Comparison of ENCODE assay signal across 12 cellular contexts in the genomic region with DNA sequence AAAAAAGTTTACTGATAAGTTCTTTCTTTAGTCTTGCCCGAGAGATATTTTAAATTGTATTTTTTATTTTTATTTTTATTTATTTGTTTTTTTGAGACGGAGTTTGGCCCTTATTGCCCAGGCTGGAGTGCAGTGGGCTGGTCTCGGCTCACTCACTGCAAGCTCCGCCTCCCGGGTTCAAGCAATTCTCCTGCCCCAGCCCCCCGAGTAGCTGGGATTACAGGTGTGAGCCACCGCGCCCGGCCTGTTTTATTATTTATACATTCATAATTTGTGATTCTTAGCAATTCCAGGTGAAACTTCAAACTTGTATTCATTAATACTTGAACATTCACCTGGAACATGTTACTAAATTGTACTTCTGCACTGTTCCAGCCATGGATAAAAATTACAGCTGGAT. TPM values are rescaled to one million over a fixed set of nuclear protein-coding genes. Genes with fewer than 3 reads are reported as not detected.
DNase-seq lines count a peak whose midpoint lies in the region; ATAC-seq, FAIRE-seq and TF ChIP-seq lines count a peak whose summit lies in the region.
"Had no signal": no experiment of that assay in that cellular context is flagged by ENCODE, and none has a peak within 500 bp of the region (broad histone marks: within the 10 kb centered on the region; RNA-seq: fewer than 3 reads in every experiment).

No MANE protein-coding gene starts in this region.

- no peak overlapping the region for H3K4me3 ChIP-seq in CD4-positive, alpha-beta memory T cell (ENCODE audit: low read length in 2 of 2)
- H3K4me3 ChIP-seq in Loucy (ENCODE audit: low read length, poor library complexity, severe bottlenecking) (peak overlapping the region; percentile 98), astrocyte (ENCODE audit: insufficient read depth, low read depth, low read length) (no peak overlapping the region), osteoblast (ENCODE audit: insufficient read depth, low read length) (no peak overlapping the region)
- H3K4me3 ChIP-seq: lung had no signal

- DNase-seq in CD4-positive, alpha-beta memory T cell: no peak
- no peak for DNase-seq in astrocyte (ENCODE audit: low read depth)
- DNase-seq in osteoblast (ENCODE audit: insufficient read length, low spot score, missing footprints): no peak
- no peak for DNase-seq in midbrain (lab: John Stamatoyannopoulos, UW)
- DNase-seq in NCI-H526 (lab: John Stamatoyannopoulos, UW): no peak
- DNase-seq: cerebellar nuclear complex, DMS53 had no signal

- H3K79me2 ChIP-seq in Loucy (ENCODE audit: insufficient read depth, low read length) (peaks cover 82% of the 10 kb centered on the region), astrocyte (ENCODE audit: insufficient read depth, low read length) (peaks cover 82% of the 10 kb centered on the region), osteoblast (ENCODE audit: insufficient read depth, low read length) (peaks cover 87% of the 10 kb centered on the region)

- H3K4me1 ChIP-seq in CD4-positive, alpha-beta memory T cell (ENCODE audit: insufficient read depth, low read length): peaks cover 74% of the 10 kb centered on the region
- H3K4me1 ChIP-seq in Loucy (ENCODE audit: insufficient read depth, low read length, poor library complexity, severe bottlenecking) (peaks cover 44% of the 10 kb centered on the region), astrocyte (ENCODE audit: insufficient read depth, low read length) (peaks cover 3% of the 10 kb centered on the region), osteoblast (ENCODE audit: insufficient read depth, low read length) (peaks cover 22% of the 10 kb centered on the region)

- H3K4me2 ChIP-seq in Loucy (ENCODE audit: low read depth, low read length, poor library complexity, severe bottlenecking) (peak overlapping the region; percentile 93), astrocyte (ENCODE audit: low read length) (no peak overlapping the region), osteoblast (ENCODE audit: insufficient read depth, low read length) (no peak overlapping the region)

- H3K9me3 ChIP-seq in CD4-positive, alpha-beta memory T cell (ENCODE audit: control insufficient read depth in 1 of 2, low read length in 2 of 2): no peaks in the 10 kb centered on the region
- H3K9me3 ChIP-seq in Loucy (ENCODE audit: insufficient read depth, low read depth, low read length) (no peaks in the 10 kb centered on the region), astrocyte (ENCODE audit: insufficient read depth, low read depth, low read length) (no peaks in the 10 kb centered on the region), osteoblast (ENCODE audit: low read depth, low read length) (no peaks in the 10 kb centered on the region)
- H3K9me3 ChIP-seq: SJSA1 had no signal

- peaks cover 69% of the 10 kb centered on the region for H4K20me1 ChIP-seq in Loucy (ENCODE audit: insufficient read depth, low read length, poor library complexity, severe bottlenecking)
- peaks cover 32% of the 10 kb centered on the region for H4K20me1 ChIP-seq in astrocyte (ENCODE audit: insufficient read depth, low read length)
- H4K20me1 ChIP-seq in osteoblast (ENCODE audit: insufficient read depth, low read length): peaks cover 12% of the 10 kb centered on the region

- H3K9ac ChIP-seq in Loucy (ENCODE audit: low read depth, low read length, poor library complexity, severe bottlenecking) (peak overlapping the region; percentile 62), astrocyte (ENCODE audit: low read length) (no peak overlapping the region)

- peaks cover 0 to 3% of the 10 kb centered on the region in 2 donors for H3K27me3 Mint-ChIP-seq in CD4-positive, alpha-beta memory T cell
- no peaks in the 10 kb centered on the region for H3K27me3 Mint-ChIP-seq in astrocyte (ENCODE audit: low read depth, unreplicated experiment)

- CTCF ChIA-PET in CD4-positive, alpha-beta memory T cell (lab: Charles Lee; ENCODE audit: partially characterized antibody): interaction anchor here (1.0 to 5.2 kb wide), 3 partner anchors 19 to 508 kb away, joined by 3 to 25 read pairs (median 4); partner anchors contain the start of gene METTL21A

- peak overlapping the region; percentile 94 to 98 (median 97) for H3K4me3 Mint-ChIP-seq in CD4-positive, alpha-beta memory T cell
- H3K4me3 Mint-ChIP-seq in astrocyte (ENCODE audit: unreplicated experiment): peak overlapping the region; percentile 99

- H3K27ac Mint-ChIP-seq in CD4-positive, alpha-beta memory T cell: peak overlapping the region; percentile 97 to 100 (median 98)
- peak overlapping the region; percentile 98 for H3K27ac Mint-ChIP-seq in astrocyte (ENCODE audit: unreplicated experiment)

- FAIRE-seq in astrocyte (lab: Jason Lieb, UNC): no peak

- H3K27me3 ChIP-seq in CD4-positive, alpha-beta memory T cell (ENCODE audit: insufficient read depth, low read length): no peaks in the 10 kb centered on the region
- H3K27me3 ChIP-seq in Loucy (ENCODE audit: insufficient read depth, low read length, poor library complexity, severe bottlenecking): no peaks in the 10 kb centered on the region
- no peaks in the 10 kb centered on the region for H3K27me3 ChIP-seq in astrocyte (ENCODE audit: insufficient read depth, low read length)
- H3K27me3 ChIP-seq in osteoblast (ENCODE audit: insufficient read depth, low read length): no peaks in the 10 kb centered on the region
- H3K27me3 ChIP-seq: SJSA1 had no signal

- H3K36me3 ChIP-seq in CD4-positive, alpha-beta memory T cell (ENCODE audit: insufficient read depth, low read length): no peaks in the 10 kb centered on the region
- H3K36me3 ChIP-seq in Loucy (ENCODE audit: insufficient read depth, low read length) (no peaks in the 10 kb centered on the region), astrocyte (ENCODE audit: insufficient read depth, low read length) (no peaks in the 10 kb centered on the region), osteoblast (ENCODE audit: insufficient read depth, low read length) (no peaks in the 10 kb centered on the region)

- peaks cover 0 to 35% of the 10 kb centered on the region in 2 donors for H3K36me3 Mint-ChIP-seq in CD4-positive, alpha-beta memory T cell
- peaks cover 6% of the 10 kb centered on the region for H3K36me3 Mint-ChIP-seq in astrocyte (ENCODE audit: low read depth, unreplicated experiment)

- H3K27ac ChIP-seq in CD4-positive, alpha-beta memory T cell (ENCODE audit: low read depth, low read length): peak overlapping the region; percentile 86
- H3K27ac ChIP-seq in astrocyte (ENCODE audit: low read depth, low read length): no peak overlapping the region
- peak overlapping the region; percentile 98 for H3K27ac ChIP-seq in osteoblast (ENCODE audit: low read depth, low read length)
- H3K27ac ChIP-seq: SJSA1 had no signal

- ATAC-seq in GM21576 (IDR thresholded peaks at IDR 0.05; ENCODE audit: unreplicated experiment) (no peak), HG03139 (IDR thresholded peaks at IDR 0.05; ENCODE audit: unreplicated experiment) (no peak)

- H3K4me1 Mint-ChIP-seq in CD4-positive, alpha-beta memory T cell: peaks cover 37 to 87% (median 57%) of the 10 kb centered on the region in 4 donors
- peaks cover 15% of the 10 kb centered on the region for H3K4me1 Mint-ChIP-seq in astrocyte (ENCODE audit: low read depth, unreplicated experiment)

- H3K9me2 ChIP-seq in Loucy (replicated peaks; ENCODE audit: low read depth, low read length): no peaks in the 10 kb centered on the region

- H3F3A ChIP-seq in Loucy (ENCODE audit: low read depth): no peaks in the 10 kb centered on the region

- TF ChIP-seq CTCF in Loucy (conservative IDR thresholded peaks at IDR 0.05; ENCODE audit: low read length) (no peak), astrocyte (IDR thresholded peaks at IDR 0.05; ENCODE audit: insufficient read depth, low read depth, low read length) (no peak), osteoblast (IDR thresholded peaks at IDR 0.05; ENCODE audit: extremely low read depth, low read depth, low read length) (no peak)

- POLR2A ChIA-PET in CD4-positive, alpha-beta memory T cell (lab: Charles Lee; ENCODE audit: partially characterized antibody): interaction anchor here (0.6 to 12.0 kb wide), 7 partner anchors 9 to 487 kb away, joined by 3 to 223 read pairs (median 5); partner anchors contain the start of genes CCNYL1 and METTL21A

- H2AFZ ChIP-seq in Loucy (ENCODE audit: low read length): no peak overlapping the region
- H2AFZ ChIP-seq in astrocyte (ENCODE audit: low read depth, low read length): no peak overlapping the region
- no peak overlapping the region for H2AFZ ChIP-seq in osteoblast (ENCODE audit: low read length)

- intact Hi-C loops in CD4-positive, alpha-beta memory T cell (cut with micrococcal nuclease): loop anchor here (5.0 kb wide), 2 partner anchors 45 to 735 kb away; partner anchors contain the start of gene PIKFYVE

- H3K9me3 Mint-ChIP-seq in CD4-positive, alpha-beta memory T cell: peaks cover 0 to 4% (median 0%) of the 10 kb centered on the region in 8 donors
- no peaks in the 10 kb centered on the region for H3K9me3 Mint-ChIP-seq in astrocyte (ENCODE audit: unreplicated experiment)

RNA-seq across cellular contexts. Expression of gene CREB1, which starts 2.9 kb away (rescaled TPM):
- 100 to 1,000 TPM; 128 TPM for total RNA-seq in CD4-positive, alpha-beta memory T cell
- polyA plus RNA-seq in CD4-positive, alpha-beta memory T cell: 10 to 100 TPM; 60.0 to 75.8 TPM
- 56.4 and 63.3 TPM in 2 replicates for total RNA-seq in astrocyte
- total RNA-seq in osteoblast: 32.1 and 38.4 TPM in 2 replicates
